ENCODE assay signal across 15 cellular contexts in the genomic region with DNA sequence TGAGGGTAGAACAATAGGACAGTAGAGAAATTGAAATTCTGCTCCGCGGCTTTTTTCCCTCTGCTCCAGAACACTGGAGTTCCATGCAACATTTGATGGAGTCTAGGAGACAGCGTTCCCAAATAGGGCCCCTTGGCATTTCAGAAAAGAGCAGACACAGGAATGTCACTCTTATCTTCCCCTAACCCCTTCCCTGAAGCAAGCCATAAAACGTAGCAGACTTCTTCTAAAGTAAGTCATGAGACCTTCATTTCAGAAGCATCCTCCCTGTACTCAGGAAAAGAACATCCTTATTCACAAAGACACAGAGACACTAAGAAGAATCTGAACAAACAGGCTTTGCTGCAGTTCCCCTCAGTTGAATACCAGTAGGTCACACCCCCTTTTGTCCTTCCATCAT.
A peak's percentile ranks its signal among the peaks of the same experiment; 100 is the strongest.
DNase-seq lines count a peak whose midpoint lies in the region; ATAC-seq and TF ChIP-seq lines count a peak whose summit lies in the region.
"Had no signal": no experiment of that assay in that cellular context is flagged by ENCODE, and none has a peak within 500 bp of the region (broad histone marks: within the 10 kb centered on the region; RNA-seq: fewer than 3 reads in every experiment).

No MANE protein-coding gene starts in this region.

- H3K4me1 ChIP-seq in endodermal cell (ENCODE audit: control insufficient read depth, insufficient read depth, low read length) (no peaks in the 10 kb centered on the region), mesendoderm (ENCODE audit: control insufficient read depth, low read depth, low read length) (no peaks in the 10 kb centered on the region), trophoblast cell (ENCODE audit: control insufficient read depth in 1 of 2, insufficient read depth in 2 of 2, low read length in 2 of 2) (peaks cover 3 to 7% of the 10 kb centered on the region in 2 experiments)

- no peak overlapping the region for H4K12ac ChIP-seq in trophoblast cell (ENCODE audit: low read depth, low read length)

- no peaks in the 10 kb centered on the region for H3K9me3 ChIP-seq in endodermal cell (ENCODE audit: control insufficient read depth, low read length)
- no peaks in the 10 kb centered on the region for H3K9me3 ChIP-seq in trophoblast cell (ENCODE audit: insufficient read depth, low read depth, low read length)

- H3K9ac ChIP-seq in endodermal cell (ENCODE audit: extremely low read depth, low read length, poor library complexity, severe bottlenecking), result no peak overlapping the region
- no peak overlapping the region for H3K9ac ChIP-seq in mesendoderm (ENCODE audit: low read length)
- H3K9ac ChIP-seq in trophoblast cell (ENCODE audit: low read length), result no peak overlapping the region

- H2AK5ac ChIP-seq in mesendoderm (ENCODE audit: low read length) (no peak overlapping the region), trophoblast cell (ENCODE audit: low read length) (no peak overlapping the region)

- no peaks in the 10 kb centered on the region for H3K4me1 Mint-ChIP-seq in endodermal cell
- H3K4me1 Mint-ChIP-seq in stimulated activated naive B cell treated with anti-CD40 and anti-IgM and Interleukin-4, amounts not matched to agents 10 μg/mL and 1 μg/mL and 100 μg/mL, for 72 hours, result no peaks in the 10 kb centered on the region
- H3K4me1 Mint-ChIP-seq: B cell; CD4-positive, alpha-beta memory T cell had no signal

- no peak for ATAC-seq in stimulated activated naive B cell treated with anti-CD40 and anti-IgM and Interleukin-4, amounts not matched to agents 10 μg/mL and 1 μg/mL and 100 μg/mL, for 72 hours (replicated peaks)

- no peak overlapping the region for H3K56ac ChIP-seq in mesendoderm (ENCODE audit: low read length)

- no peak overlapping the region for H4K91ac ChIP-seq in trophoblast cell (ENCODE audit: low read depth, low read length)

- no peak overlapping the region for H4K5ac ChIP-seq in mesendoderm (ENCODE audit: low read length)

- H3K18ac ChIP-seq in mesendoderm (ENCODE audit: low read length), result no peak overlapping the region
- H3K18ac ChIP-seq in trophoblast cell (ENCODE audit: low read length), result no peak overlapping the region

- no peak overlapping the region for H2AFZ ChIP-seq in trophoblast cell (ENCODE audit: insufficient read depth, low read length, poor library complexity)

- no peak overlapping the region for H2BK15ac ChIP-seq in mesendoderm (replicated peaks; ENCODE audit: low read depth)

- peaks cover 14% of the 10 kb centered on the region for H3K27me3 Mint-ChIP-seq in endodermal cell (ENCODE audit: insufficient read depth)
- H3K27me3 Mint-ChIP-seq in stimulated activated naive B cell treated with anti-CD40 and anti-IgM and Interleukin-4, amounts not matched to agents 10 μg/mL and 1 μg/mL and 100 μg/mL, for 72 hours, result no peaks in the 10 kb centered on the region
- H3K27me3 Mint-ChIP-seq: B cell; CD4-positive, alpha-beta memory T cell had no signal

- no peaks in the 10 kb centered on the region for H3K79me1 ChIP-seq in mesendoderm (ENCODE audit: low read length)
- H3K79me1 ChIP-seq in trophoblast cell (ENCODE audit: low read length), result peaks cover 12% of the 10 kb centered on the region

- no peak overlapping the region for H3K14ac ChIP-seq in trophoblast cell (ENCODE audit: low read length)

- no peaks in the 10 kb centered on the region for H3K36me3 ChIP-seq in endodermal cell (ENCODE audit: control insufficient read depth, insufficient read depth, low read length)
- H3K36me3 ChIP-seq in mesendoderm (ENCODE audit: control insufficient read depth, insufficient read depth, low read length), result no peaks in the 10 kb centered on the region
- peaks cover 0 to 2% of the 10 kb centered on the region in 2 experiments for H3K36me3 ChIP-seq in trophoblast cell (ENCODE audit: control insufficient read depth in 1 of 2, insufficient read depth in 2 of 2, low read length in 2 of 2)

- no peak overlapping the region for H2BK12ac ChIP-seq in trophoblast cell (ENCODE audit: low read length)

- H3K4me3 Mint-ChIP-seq in endodermal cell, result no peak overlapping the region
- no peak overlapping the region for H3K4me3 Mint-ChIP-seq in stimulated activated naive B cell treated with anti-CD40 and anti-IgM and Interleukin-4, amounts not matched to agents 10 μg/mL and 1 μg/mL and 100 μg/mL, for 72 hours
- H3K4me3 Mint-ChIP-seq: B cell; CD4-positive, alpha-beta memory T cell had no signal

- no peak overlapping the region for H3K4ac ChIP-seq in mesendoderm (ENCODE audit: low read depth, low read length)
- H3K4ac ChIP-seq in trophoblast cell (ENCODE audit: low read depth, low read length), result no peak overlapping the region

- H3K27ac Mint-ChIP-seq in endodermal cell, result no peak overlapping the region
- no peak overlapping the region for H3K27ac Mint-ChIP-seq in stimulated activated naive B cell treated with anti-CD40 and anti-IgM and Interleukin-4, amounts not matched to agents 10 μg/mL and 1 μg/mL and 100 μg/mL, for 72 hours
- H3K27ac Mint-ChIP-seq: B cell; CD4-positive, alpha-beta memory T cell had no signal

- H3K23ac ChIP-seq in mesendoderm (ENCODE audit: low read length) (no peak overlapping the region), trophoblast cell (ENCODE audit: low read length) (no peak overlapping the region)

- in situ Hi-C loops in SK-MEL-5 (cut with HindIII; ENCODE audit: low pct_unique_long_range_greater_than_20kb, low sequenced_read_pairs), result no loop called here

- peak; percentile 68 for DNase-seq in SK-MEL-5 (ENCODE audit: low read depth, low spot score)
- DNase-seq in endodermal cell, result no peak
- DNase-seq in mesendoderm, result peak; percentile 27
- DNase-seq in trophoblast cell, result no peak
- no peak for DNase-seq in HT-29 (ENCODE audit: low spot score)
- no peak for DNase-seq in DMS114 treated with DMSO at 0.1 percent for 48 hours (lab: John Stamatoyannopoulos, UW; ENCODE audit: unreplicated experiment)
- no peak for DNase-seq in NCI-H2081 treated with DMSO at 0.1 percent for 48 hours (lab: John Stamatoyannopoulos, UW)
- no peak for DNase-seq in stimulated activated naive B cell treated with anti-CD40 and anti-IgM and Interleukin-4, amounts not matched to agents 10 μg/mL and 1 μg/mL and 100 μg/mL, for 72 hours
- DNase-seq: C1 segment of cervical spinal cord; CD4-positive, alpha-beta memory T cell; DND-41; GF-D8; H7; IMR-90 had no signal

- peak overlapping the region; percentile 75 for H3K27ac ChIP-seq in endodermal cell (ENCODE audit: low read depth, low read length)
- H3K27ac ChIP-seq in mesendoderm (ENCODE audit: low read depth, low read length), result no peak overlapping the region
- peak overlapping the region; percentile 88 for H3K27ac ChIP-seq in trophoblast cell (ENCODE audit: low read depth, low read length)

- no peaks in the 10 kb centered on the region for H3K36me3 Mint-ChIP-seq in endodermal cell (ENCODE audit: low read depth)
- no peaks in the 10 kb centered on the region for H3K36me3 Mint-ChIP-seq in stimulated activated naive B cell treated with anti-CD40 and anti-IgM and Interleukin-4, amounts not matched to agents 10 μg/mL and 1 μg/mL and 100 μg/mL, for 72 hours
- H3K36me3 Mint-ChIP-seq: CD4-positive, alpha-beta memory T cell had no signal

- H3K4me2 ChIP-seq in mesendoderm (ENCODE audit: low read length), result no peak overlapping the region
- H3K4me2 ChIP-seq in trophoblast cell (ENCODE audit: low read length), result no peak overlapping the region

- no peak for TF ChIP-seq CTCF in endodermal cell (conservative IDR thresholded peaks at IDR 0.05)

- H3K27me3 ChIP-seq in endodermal cell (ENCODE audit: control insufficient read depth, insufficient read depth, low read length, poor library complexity, severe bottlenecking) (peaks cover 14% of the 10 kb centered on the region), mesendoderm (ENCODE audit: insufficient read depth, low read length, poor library complexity) (no peaks in the 10 kb centered on the region), trophoblast cell (ENCODE audit: insufficient read depth, low read length) (no peaks in the 10 kb centered on the region)

- no peaks in the 10 kb centered on the region for H3K79me2 ChIP-seq in mesendoderm (ENCODE audit: control insufficient read depth, insufficient read depth, low read length)
- peaks cover 2% of the 10 kb centered on the region for H3K79me2 ChIP-seq in trophoblast cell (ENCODE audit: control insufficient read depth, insufficient read depth, low read length, poor library complexity)

- H3K4me3 ChIP-seq in endodermal cell (ENCODE audit: low read length), result no peak overlapping the region
- no peak overlapping the region for H3K4me3 ChIP-seq in mesendoderm (ENCODE audit: low read length)
- no peak overlapping the region for H3K4me3 ChIP-seq in trophoblast cell (ENCODE audit: low read depth, low read length)

- 89 to 91% methylated on average over 4 of the region's 4 CpGs for WGBS in endodermal cell (ENCODE audit: insufficient coverage in 1 of 2, insufficient read length in 1 of 2), 2 experiments
- no CpG with 5 or more reads among the region's 4 CpGs for WGBS in mesendoderm (ENCODE audit: extremely low coverage, insufficient coverage, low lambda C conversion rate)
- no CpG with 5 or more reads among the region's 4 CpGs for WGBS in trophoblast cell (ENCODE audit: extremely low coverage, insufficient coverage, insufficient read length)

- H4K8ac ChIP-seq in mesendoderm (ENCODE audit: low read depth, low read length) (no peak overlapping the region), trophoblast cell (ENCODE audit: low read depth, low read length) (no peak overlapping the region)

- peaks cover 3% of the 10 kb centered on the region for H3K9me3 Mint-ChIP-seq in endodermal cell
- no peaks in the 10 kb centered on the region for H3K9me3 Mint-ChIP-seq in stimulated activated naive B cell treated with anti-CD40 and anti-IgM and Interleukin-4, amounts not matched to agents 10 μg/mL and 1 μg/mL and 100 μg/mL, for 72 hours

- H2BK5ac ChIP-seq in mesendoderm (ENCODE audit: low read length), result no peak overlapping the region
- H2BK5ac ChIP-seq in trophoblast cell (ENCODE audit: low read depth, low read length, poor library complexity), result no peak overlapping the region

- no peak overlapping the region for H2BK120ac ChIP-seq in mesendoderm (ENCODE audit: low read depth, low read length)
- H2BK120ac ChIP-seq in trophoblast cell (ENCODE audit: insufficient read depth, low read length, poor library complexity), result peak overlapping the region; percentile 63

Comparison
In these comparisons a context has a peak if more than half of its experiments do, and no peak if none do; other contexts are left out.
1. DNase-seq: peak in SK-MEL-5 (single experiment) and mesendoderm (single experiment); none in endodermal cell (single experiment), trophoblast cell (0 of 2), HT-29 (single experiment), DMS114 treated with DMSO at 0.1 percent for 48 hours (single experiment), NCI-H2081 treated with DMSO at 0.1 percent for 48 hours (single experiment) and stimulated activated naive B cell treated with anti-CD40 and anti-IgM and Interleukin-4, amounts not matched to agents 10 μg/mL and 1 μg/mL and 100 μg/mL, for 72 hours (single experiment).